Comparison of ENCODE assay signal across 9 cellular contexts in the genomic region with DNA sequence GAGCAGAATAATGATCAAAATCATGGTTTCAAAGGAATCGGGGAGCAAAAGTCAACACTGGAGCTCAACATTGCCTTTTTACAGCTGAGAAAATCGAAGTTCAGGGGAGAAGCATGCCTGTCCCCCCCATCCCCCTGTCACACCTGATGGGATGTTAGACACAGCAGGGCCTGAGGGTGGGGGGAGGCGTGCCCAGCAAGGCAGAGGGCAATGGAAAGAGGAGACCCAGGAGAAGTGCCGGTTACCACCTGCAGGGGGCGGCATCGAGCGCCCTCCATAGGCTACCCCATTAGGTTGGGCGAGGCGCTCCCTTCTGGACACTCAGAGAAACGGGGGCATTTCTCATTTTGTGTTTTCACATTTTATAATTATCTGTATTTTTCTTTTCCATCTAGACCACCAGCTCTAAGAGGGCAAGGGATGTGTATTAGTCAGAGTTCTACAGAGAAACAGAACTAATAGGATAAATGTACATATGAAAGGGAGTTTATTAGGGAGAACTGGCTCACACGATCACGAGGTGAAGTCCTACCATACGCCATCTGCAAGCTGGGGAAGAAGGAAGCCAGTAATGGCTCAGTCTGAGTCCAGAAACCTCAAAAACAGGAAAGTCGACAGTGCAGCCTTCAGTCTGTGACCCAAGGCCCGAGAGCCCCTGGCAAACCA.
DNase-seq lines count a peak whose midpoint lies in the region; ATAC-seq and TF ChIP-seq lines count a peak whose summit lies in the region.
"Had no signal": no experiment of that assay in that cellular context is flagged by ENCODE, and none has a peak within 500 bp of the region (broad histone marks: within the 10 kb centered on the region; RNA-seq: fewer than 3 reads in every experiment).

No MANE protein-coding gene starts in this region.

- TF ChIP-seq CTCF in AG09319 (IDR thresholded peaks at IDR 0.05; ENCODE audit: low read depth, low read length) (peak; percentile 7), GM12873 (IDR thresholded peaks at IDR 0.05; ENCODE audit: insufficient read depth, low read depth, low read length, missing control alignments) (peak; percentile 96), LNCaP clone FGC (IDR thresholded peaks at IDR 0.05; ENCODE audit: control insufficient read depth, extremely low read depth, insufficient read depth) (peak; percentile 77), endothelial cell (IDR thresholded peaks at IDR 0.05; ENCODE audit: unreplicated experiment) (peak; percentile 89)

- CTCF ChIA-PET in HEK293T (lab: Yijun Ruan, JAX) = interaction anchor here (0.6 to 1.1 kb wide), 3 partner anchors 11 to 1038 kb away, joined by 3 to 4 read pairs (median 3); no protein-coding TSS in a partner anchor

- H3K36me3 Mint-ChIP-seq in endothelial cell (ENCODE audit: low read depth, unreplicated experiment) = no peaks in the 10 kb centered on the region
- H3K36me3 Mint-ChIP-seq: naive thymus-derived CD8-positive, alpha-beta T cell had no signal

- H3K27me3 Mint-ChIP-seq in endothelial cell (ENCODE audit: unreplicated experiment) = no peaks in the 10 kb centered on the region

- ATAC-seq in activated CD4-positive, CD25-positive, alpha-beta regulatory T cell treated with anti-CD3 and anti-CD28 coated beads, Interleukin-2, amount 50 U/mL, for 24 hours = peak; percentile 39 to 65

- no peak for DNase-seq in AG09319 (ENCODE audit: extremely low read depth, low read depth)
- DNase-seq in HEK293T (ENCODE audit: extremely low spot score) = peak; percentile 78
- no peak for DNase-seq in LNCaP clone FGC (ENCODE audit: low read depth)
- DNase-seq in endothelial cell (ENCODE audit: low spot score) = peak; percentile 70
- DNase-seq in stimulated activated CD4-positive, alpha-beta T cell treated with anti-CD3 and anti-CD28 coated beads, Interleukin-15, amount 100 ng/mL, for 48 hours (ENCODE audit: low read depth in 2 of 2) = peak; percentile 31 to 43
- DNase-seq in cortex of kidney (lab: John Stamatoyannopoulos, UW) = no peak

- no peak overlapping the region for H3K4me3 ChIP-seq in LNCaP clone FGC (ENCODE audit: low read depth, low read length)

- H3K9me3 Mint-ChIP-seq in endothelial cell (ENCODE audit: unreplicated experiment) = no peaks in the 10 kb centered on the region
- H3K9me3 Mint-ChIP-seq: naive thymus-derived CD8-positive, alpha-beta T cell had no signal

- H3K4me1 Mint-ChIP-seq in endothelial cell (ENCODE audit: unreplicated experiment) = peaks cover 10% of the 10 kb centered on the region

- POLR2A ChIA-PET in HEK293T (lab: Yijun Ruan, JAX) = no interaction called here

- H3K4me3 Mint-ChIP-seq in endothelial cell (ENCODE audit: unreplicated experiment) = no peak overlapping the region
- H3K4me3 Mint-ChIP-seq: naive thymus-derived CD8-positive, alpha-beta T cell had no signal

- no peak overlapping the region for H3K27ac Mint-ChIP-seq in endothelial cell (ENCODE audit: unreplicated experiment)
- H3K27ac Mint-ChIP-seq: naive thymus-derived CD8-positive, alpha-beta T cell had no signal

TF ChIP-seq in HEK293T, 16 proteins besides CTCF, POLR2A, EP300 and RAD21:
- TF ChIP-seq FOXM1 (IDR thresholded peaks at IDR 0.05; ENCODE audit: borderline replicate concordance) (no peak), ELF4 (IDR thresholded peaks at IDR 0.05) (no peak), FOXA1 (IDR thresholded peaks at IDR 0.05) (no peak), NFRKB (IDR thresholded peaks at IDR 0.05) (no peak), HDGF (IDR thresholded peaks at IDR 0.05; ENCODE audit: borderline replicate concordance) (no peak), TARDBP (IDR thresholded peaks at IDR 0.05) (no peak), L3MBTL2 (conservative IDR thresholded peaks at IDR 0.05) (no peak), SP1 (IDR thresholded peaks at IDR 0.05) (no peak), FOXK2 (IDR thresholded peaks at IDR 0.05) (no peak), BHLHE40 (IDR thresholded peaks at IDR 0.05; ENCODE audit: borderline replicate concordance) (no peak), LEF1 (IDR thresholded peaks at IDR 0.05; ENCODE audit: borderline replicate concordance) (no peak), CTBP1 (IDR thresholded peaks at IDR 0.05; ENCODE audit: borderline replicate concordance) (no peak)
- TF ChIP-seq, protein P1, sequence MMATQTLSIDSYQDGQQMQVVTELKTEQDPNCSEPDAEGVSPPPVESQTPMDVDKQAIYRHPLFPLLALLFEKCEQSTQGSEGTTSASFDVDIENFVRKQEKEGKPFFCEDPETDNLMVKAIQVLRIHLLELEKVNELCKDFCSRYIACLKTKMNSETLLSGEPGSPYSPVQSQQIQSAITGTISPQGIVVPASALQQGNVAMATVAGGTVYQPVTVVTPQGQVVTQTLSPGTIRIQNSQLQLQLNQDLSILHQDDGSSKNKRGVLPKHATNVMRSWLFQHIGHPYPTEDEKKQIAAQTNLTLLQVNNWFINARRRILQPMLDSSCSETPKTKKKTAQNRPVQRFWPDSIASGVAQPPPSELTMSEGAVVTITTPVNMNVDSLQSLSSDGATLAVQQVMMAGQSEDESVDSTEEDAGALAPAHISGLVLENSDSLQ (IDR thresholded peaks at IDR 0.05) = no peak

Comparison
In these comparisons a context has a peak if more than half of its experiments do, and no peak if none do; other contexts are left out.
1. DNase-seq: peak in HEK293T (single experiment), endothelial cell (single experiment) and stimulated activated CD4-positive, alpha-beta T cell treated with anti-CD3 and anti-CD28 coated beads, Interleukin-15, amount 100 ng/mL, for 48 hours (2 of 2); none in AG09319 (single experiment), LNCaP clone FGC (single experiment) and cortex of kidney (single experiment).
2. CTCF ChIP-seq: peak in every context shown above with its lines; median percentile 96 in GM12873; 89 in endothelial cell; 77 in LNCaP clone FGC; 7 in AG09319.